10 cellular contexts compared by ENCODE assay signal in the genomic region with DNA sequence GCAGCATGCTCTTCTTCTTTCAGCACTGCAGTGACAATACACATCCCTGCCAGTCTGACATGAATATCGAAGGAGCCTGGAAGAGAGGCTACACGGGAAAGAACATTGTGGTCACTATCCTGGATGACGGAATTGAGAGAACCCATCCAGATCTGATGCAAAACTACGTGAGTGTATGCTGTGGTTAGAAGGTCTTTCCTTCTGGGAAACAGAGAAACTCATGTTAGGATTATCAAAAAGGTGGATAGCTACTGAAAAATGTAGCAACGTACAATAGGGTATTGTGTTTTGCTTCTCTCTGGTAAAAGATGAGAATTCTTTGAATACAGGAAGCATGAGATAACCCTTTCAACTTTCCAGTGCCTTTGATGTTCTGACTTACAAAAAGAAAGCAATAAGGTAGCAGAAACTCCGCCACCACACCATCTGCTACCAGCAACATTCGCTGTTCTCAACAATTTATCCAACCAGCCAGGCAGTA.
DNase-seq lines count a peak whose midpoint lies in the region; ATAC-seq and TF ChIP-seq lines count a peak whose summit lies in the region.
"Had no signal": no experiment of that assay in that cellular context is flagged by ENCODE, and none has a peak within 500 bp of the region (broad histone marks: within the 10 kb centered on the region; RNA-seq: fewer than 3 reads in every experiment).

No MANE protein-coding gene starts in this region.

- no peaks in the 10 kb centered on the region for H3K79me1 ChIP-seq in H9 (ENCODE audit: insufficient read depth, low read depth, low read length, poor library complexity, severe bottlenecking)
- peaks cover 5% of the 10 kb centered on the region for H3K79me1 ChIP-seq in trophoblast cell (ENCODE audit: low read length)

- H4K12ac ChIP-seq in trophoblast cell (ENCODE audit: low read depth, low read length): no peak overlapping the region

- H3K9me3 ChIP-seq in H9 (ENCODE audit: control insufficient read depth, low read depth, low read length) (no peaks in the 10 kb centered on the region), trophoblast cell (ENCODE audit: insufficient read depth, low read depth, low read length) (no peaks in the 10 kb centered on the region)
- H3K9me3 ChIP-seq: pancreas had no signal

- H2AK5ac ChIP-seq in H9 (ENCODE audit: insufficient read length, low read length) (no peak overlapping the region), trophoblast cell (ENCODE audit: low read length) (no peak overlapping the region)

- H3K23ac ChIP-seq in H9 (ENCODE audit: insufficient read length, low read depth, low read length) (no peak overlapping the region), trophoblast cell (ENCODE audit: low read length) (no peak overlapping the region)

- no peak overlapping the region for H3T11ph ChIP-seq in H9 (ENCODE audit: low read length)

- peaks cover 3 to 9% (median 4%) of the 10 kb centered on the region in 3 experiments; a peak in 6 of 7 replicates for H3K36me3 Mint-ChIP-seq in H9 (ENCODE audit: insufficient read depth in 1 of 3, low read depth in 3 of 3)
- H3K36me3 Mint-ChIP-seq in T-helper 2 cell treated with Interferon-gamma antibody and Interleukin-4, amounts not matched to agents 5 μg/mL and 100 μg/mL, for 36 hours (ENCODE audit: low read depth): peaks cover 19% of the 10 kb centered on the region

- H3K56ac ChIP-seq in H9 (ENCODE audit: insufficient read length, low read depth, low read length): no peak overlapping the region

- DNase-seq in H9 (no peak), amniotic epithelial cell (ENCODE audit: low read depth) (peak; percentile 52), trophoblast cell (peak in 1 of 2 donors; percentile 52), Right ventricle myocardium superior (no peak), NCI-H2196 treated with DMSO at 0.1 percent for 48 hours (lab: John Stamatoyannopoulos, UW; ENCODE audit: unreplicated experiment) (no peak), NAMALWA (ENCODE audit: low spot score) (no peak)
- DNase-seq in T-helper 2 cell treated with Interferon-gamma antibody and Interleukin-4, amounts not matched to agents 5 μg/mL and 100 μg/mL, for 36 hours (ENCODE audit: low spot score): peak; percentile 38
- DNase-seq: kidney glomerular epithelial cell, pancreas had no signal

- no peak for TF ChIP-seq CTCF in H9 (conservative IDR thresholded peaks at IDR 0.05)

- intact Hi-C loops in Right ventricle myocardium superior (cut with DNase I): no loop called here

- peaks cover 45 to 47% of the 10 kb centered on the region in 2 experiments for H3K4me1 Mint-ChIP-seq in H9
- peaks cover 87% of the 10 kb centered on the region for H3K4me1 Mint-ChIP-seq in T-helper 2 cell treated with Interferon-gamma antibody and Interleukin-4, amounts not matched to agents 5 μg/mL and 100 μg/mL, for 36 hours (ENCODE audit: low read depth)

- no peaks in the 10 kb centered on the region for H3K23me2 ChIP-seq in H9 (ENCODE audit: insufficient read length, low read depth, low read length, poor library complexity, severe bottlenecking)

- H2BK15ac ChIP-seq in H9 (ENCODE audit: low read depth, low read length): no peak overlapping the region

- H3K27ac ChIP-seq in H9 (ENCODE audit: insufficient read length, low read depth, low read length) (no peak overlapping the region), trophoblast cell (ENCODE audit: low read depth, low read length) (peak overlapping the region; percentile 83)
- H3K27ac ChIP-seq: pancreas had no signal

- H3K27me3 ChIP-seq in H9 (ENCODE audit: insufficient read depth, low read length): no peaks in the 10 kb centered on the region
- H3K27me3 ChIP-seq in trophoblast cell (ENCODE audit: insufficient read depth, low read length): no peaks in the 10 kb centered on the region
- H3K27me3 ChIP-seq: pancreas had no signal

- WGBS in H9 (ENCODE audit: extremely low coverage, insufficient read length, low lambda C conversion rate): no CpG with 5 or more reads among the region's 7 CpGs
- no CpG with 5 or more reads among the region's 7 CpGs for WGBS in trophoblast cell (ENCODE audit: extremely low coverage, insufficient coverage, insufficient read length)

- H3K4me2 ChIP-seq in H9 (ENCODE audit: insufficient read depth, insufficient read length, low read length) (no peak overlapping the region), trophoblast cell (ENCODE audit: low read length) (peak overlapping the region; percentile 18)

- no peak overlapping the region for H3K4me3 ChIP-seq in trophoblast cell (ENCODE audit: low read depth, low read length)
- H3K4me3 ChIP-seq: pancreas had no signal

- H2AFZ ChIP-seq in H9 (ENCODE audit: low read length) (no peak overlapping the region), trophoblast cell (ENCODE audit: insufficient read depth, low read length, poor library complexity) (no peak overlapping the region)

- H3K79me2 ChIP-seq in H9 (ENCODE audit: insufficient read depth, low read length) (no peaks in the 10 kb centered on the region), trophoblast cell (ENCODE audit: control insufficient read depth, insufficient read depth, low read length, poor library complexity) (no peaks in the 10 kb centered on the region)

- H2BK5ac ChIP-seq in H9 (ENCODE audit: insufficient read length, low read length): no peak overlapping the region
- H2BK5ac ChIP-seq in trophoblast cell (ENCODE audit: low read depth, low read length, poor library complexity): peak overlapping the region; percentile 66

- no peak overlapping the region for H2BK20ac ChIP-seq in H9 (ENCODE audit: low read depth, low read length, poor library complexity, severe bottlenecking)

- H2BK120ac ChIP-seq in H9 (ENCODE audit: low read depth, low read length, poor library complexity, severe bottlenecking) (no peak overlapping the region), trophoblast cell (ENCODE audit: insufficient read depth, low read length, poor library complexity) (peak overlapping the region; percentile 25)

- H4K20me1 ChIP-seq in H9 (ENCODE audit: control insufficient read depth, insufficient read depth, insufficient read length): no peaks in the 10 kb centered on the region

- H3K36me3 ChIP-seq in trophoblast cell (ENCODE audit: control insufficient read depth in 1 of 2, insufficient read depth in 2 of 2, low read length in 2 of 2): no peaks in the 10 kb centered on the region
- H3K36me3 ChIP-seq: pancreas had no signal

- H4K8ac ChIP-seq in H9 (replicated peaks; ENCODE audit: insufficient read length, low read depth, low read length) (no peak overlapping the region), trophoblast cell (ENCODE audit: low read depth, low read length) (no peak overlapping the region)

- H2BK12ac ChIP-seq in H9 (ENCODE audit: insufficient read length, low read depth, low read length): no peak overlapping the region
- H2BK12ac ChIP-seq in trophoblast cell (ENCODE audit: low read length): no peak overlapping the region

- no peak overlapping the region for H4K91ac ChIP-seq in H9 (ENCODE audit: insufficient read length, low read depth, low read length)
- no peak overlapping the region for H4K91ac ChIP-seq in trophoblast cell (ENCODE audit: low read depth, low read length)

- H3K18ac ChIP-seq in H9 (ENCODE audit: insufficient read length, low read depth, low read length) (no peak overlapping the region), trophoblast cell (ENCODE audit: low read length) (no peak overlapping the region)

- no peaks in the 10 kb centered on the region for H3K9me3 Mint-ChIP-seq in H9
- H3K9me3 Mint-ChIP-seq in T-helper 2 cell treated with Interferon-gamma antibody and Interleukin-4, amounts not matched to agents 5 μg/mL and 100 μg/mL, for 36 hours: peaks cover 4% of the 10 kb centered on the region

- no peak overlapping the region for H3K9ac ChIP-seq in H9 (ENCODE audit: extremely low read depth, insufficient read length, low read length)
- no peak overlapping the region for H3K9ac ChIP-seq in trophoblast cell (ENCODE audit: low read length)

- H4K5ac ChIP-seq in H9 (ENCODE audit: insufficient read length, low read depth, low read length): no peak overlapping the region

- H3K14ac ChIP-seq in H9 (ENCODE audit: insufficient read depth, low read length) (no peak overlapping the region), trophoblast cell (ENCODE audit: low read length) (no peak overlapping the region)

- peak overlapping the region in 2 of 3 experiments; percentile 26 to 59; a peak in 3 of 7 replicates for H3K27ac Mint-ChIP-seq in H9
- peak overlapping the region; percentile 94 for H3K27ac Mint-ChIP-seq in T-helper 2 cell treated with Interferon-gamma antibody and Interleukin-4, amounts not matched to agents 5 μg/mL and 100 μg/mL, for 36 hours

- ATAC-seq in Right ventricle myocardium superior (ENCODE audit: poor library complexity) (no peak), HG03460 (IDR thresholded peaks at IDR 0.05; ENCODE audit: unreplicated experiment) (no peak)

- H3K4ac ChIP-seq in H9 (ENCODE audit: low read depth, low read length) (no peak overlapping the region), trophoblast cell (ENCODE audit: low read depth, low read length) (no peak overlapping the region)

- H3K4me1 ChIP-seq in H9 (ENCODE audit: insufficient read depth, low read length) (peaks cover 13% of the 10 kb centered on the region; the same call in 1 of the 2 replicates), trophoblast cell (ENCODE audit: control insufficient read depth in 1 of 2, insufficient read depth in 2 of 2, low read length in 2 of 2) (peaks cover 3 to 6% of the 10 kb centered on the region in 2 experiments)
- H3K4me1 ChIP-seq: pancreas had no signal

- no peaks in the 10 kb centered on the region for H3K27me3 Mint-ChIP-seq in H9 (ENCODE audit: low read depth)
- no peaks in the 10 kb centered on the region for H3K27me3 Mint-ChIP-seq in T-helper 2 cell treated with Interferon-gamma antibody and Interleukin-4, amounts not matched to agents 5 μg/mL and 100 μg/mL, for 36 hours (ENCODE audit: low read depth)

- no peak overlapping the region for H3K4me3 Mint-ChIP-seq in H9
- peak overlapping the region; percentile 68 for H3K4me3 Mint-ChIP-seq in T-helper 2 cell treated with Interferon-gamma antibody and Interleukin-4, amounts not matched to agents 5 μg/mL and 100 μg/mL, for 36 hours

Comparison
In these comparisons a context has a peak if more than half of its experiments do, and no peak if none do; other contexts are left out.
1. DNase-seq: peak in T-helper 2 cell treated with Interferon-gamma antibody and Interleukin-4, amounts not matched to agents 5 μg/mL and 100 μg/mL, for 36 hours (single experiment) and amniotic epithelial cell (single experiment); none in H9 (single experiment), Right ventricle myocardium superior (single experiment), NCI-H2196 treated with DMSO at 0.1 percent for 48 hours (single experiment) and NAMALWA (single experiment).